17 cellular contexts compared by ENCODE assay signal in the genomic region with DNA sequence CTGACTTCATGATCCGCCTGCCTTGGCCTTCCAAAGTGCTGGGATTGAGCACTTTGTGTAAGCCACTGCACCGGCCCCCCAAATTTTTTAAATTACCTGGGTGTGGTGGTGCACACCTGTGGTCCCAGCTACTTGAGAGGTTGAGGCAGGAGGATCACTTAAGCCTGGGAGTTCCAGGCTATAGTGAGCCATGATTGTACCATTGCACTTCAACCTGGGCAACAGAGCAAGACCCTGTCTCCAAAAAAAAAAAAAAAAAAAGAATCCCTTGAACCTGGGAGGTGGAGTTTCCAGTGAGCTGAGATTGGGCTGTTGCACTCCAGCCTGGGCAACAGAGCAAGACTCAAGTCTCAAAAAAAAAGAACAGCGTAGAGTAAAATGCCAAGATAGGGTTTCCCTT. TPM values are rescaled to one million over a fixed set of nuclear protein-coding genes. Genes with fewer than 3 reads are reported as not detected.
DNase-seq lines count a peak whose midpoint lies in the region; ATAC-seq and TF ChIP-seq lines count a peak whose summit lies in the region.
"Had no signal": no experiment of that assay in that cellular context is flagged by ENCODE, and none has a peak within 500 bp of the region (broad histone marks: within the 10 kb centered on the region; RNA-seq: fewer than 3 reads in every experiment).

No MANE protein-coding gene starts in this region.

- no peaks in the 10 kb centered on the region for H3K27me3 Mint-ChIP-seq in activated naive CD4-positive, alpha-beta T cell treated with anti-CD3 and anti-CD28 coated beads, Interleukin-2, amount 10 ng/mL, durations not matched to agents 7 days and 5 days
- no peaks in the 10 kb centered on the region for H3K27me3 Mint-ChIP-seq in activated CD8-positive, alpha-beta T cell treated with anti-CD3 and anti-CD28 coated beads for 36 hours
- no peaks in the 10 kb centered on the region for H3K27me3 Mint-ChIP-seq in natural killer cell treated with Interleukin-12 subunit alpha and Interleukin-12 subunit beta and Interleukin-15 and Interleukin-18, amount 100 ng/mL, for 72 hours
- H3K27me3 Mint-ChIP-seq in type B pancreatic cell, result no peaks in the 10 kb centered on the region

- H3K9me3 Mint-ChIP-seq in activated naive CD4-positive, alpha-beta T cell treated with anti-CD3 and anti-CD28 coated beads, Interleukin-2, amount 10 ng/mL, durations not matched to agents 7 days and 5 days, result no peaks in the 10 kb centered on the region
- no peaks in the 10 kb centered on the region for H3K9me3 Mint-ChIP-seq in activated CD8-positive, alpha-beta T cell treated with anti-CD3 and anti-CD28 coated beads for 36 hours
- no peaks in the 10 kb centered on the region for H3K9me3 Mint-ChIP-seq in natural killer cell treated with Interleukin-12 subunit alpha and Interleukin-12 subunit beta and Interleukin-15 and Interleukin-18, amount 100 ng/mL, for 72 hours
- H3K9me3 Mint-ChIP-seq in type B pancreatic cell, result no peaks in the 10 kb centered on the region
- H3K9me3 Mint-ChIP-seq: GM23338; T-helper 1 cell treated with Interleukin-12 subunit alpha and Interleukin-12 subunit beta and Interleukin-4 antibody, amounts not matched to agents 30 μg/mL and 1 μg/mL, for 36 hours had no signal

- TF ChIP-seq CTCF in activated CD8-positive, alpha-beta T cell treated with anti-CD3 and anti-CD28 coated beads for 36 hours (IDR thresholded peaks at IDR 0.05), result no peak
- TF ChIP-seq CTCF in type B pancreatic cell (conservative IDR thresholded peaks at IDR 0.05), result no peak

- intact Hi-C loops in activated CD8-positive, alpha-beta T cell treated with anti-CD3 and anti-CD28 coated beads for 36 hours (cut with micrococcal nuclease), result no loop called here

- H3K4me1 Mint-ChIP-seq in activated naive CD4-positive, alpha-beta T cell treated with anti-CD3 and anti-CD28 coated beads, Interleukin-2, amount 10 ng/mL, durations not matched to agents 7 days and 5 days, result peaks cover 42% of the 10 kb centered on the region
- H3K4me1 Mint-ChIP-seq in activated CD8-positive, alpha-beta T cell treated with anti-CD3 and anti-CD28 coated beads for 36 hours (ENCODE audit: low read depth), result peaks cover 36% of the 10 kb centered on the region
- peaks cover 19 to 38% of the 10 kb centered on the region in 2 donors for H3K4me1 Mint-ChIP-seq in natural killer cell treated with Interleukin-12 subunit alpha and Interleukin-12 subunit beta and Interleukin-15 and Interleukin-18, amount 100 ng/mL, for 72 hours (ENCODE audit: low read depth in 2 of 2)
- H3K4me1 Mint-ChIP-seq in type B pancreatic cell (ENCODE audit: unreplicated experiment), result no peaks in the 10 kb centered on the region
- H3K4me1 Mint-ChIP-seq: GM23338 had no signal

- DNase-seq in activated naive CD4-positive, alpha-beta T cell treated with anti-CD3 and anti-CD28 coated beads, Interleukin-2, amount 10 ng/mL, durations not matched to agents 7 days and 5 days, result no peak
- DNase-seq in activated naive CD4-positive, alpha-beta T cell (lab: John Stamatoyannopoulos, UW), result no peak
- no peak for DNase-seq in activated CD8-positive, alpha-beta T cell treated with anti-CD3 and anti-CD28 coated beads for 36 hours
- DNase-seq in natural killer cell treated with Interleukin-12 subunit alpha and Interleukin-12 subunit beta and Interleukin-15 and Interleukin-18, amount 100 ng/mL, for 72 hours (ENCODE audit: low spot score), result no peak
- DNase-seq in type B pancreatic cell (ENCODE audit: extremely low spot score, unreplicated experiment), result no peak
- DNase-seq: adrenal gland, colonic mucosa, DMS153, kidney, lower lobe of right lung, mucosa of descending colon, NCI-H1048, NCI-H1930 had no signal

- no peak for ATAC-seq in activated CD8-positive, alpha-beta T cell treated with anti-CD3 and anti-CD28 coated beads for 36 hours
- no peak for ATAC-seq in natural killer cell treated with Interleukin-12 subunit alpha and Interleukin-12 subunit beta and Interleukin-15 and Interleukin-18, amount 100 ng/mL, for 72 hours
- ATAC-seq in GM18873 (IDR thresholded peaks at IDR 0.05; ENCODE audit: low FRiP score, unreplicated experiment), result no peak
- ATAC-seq: GM23338, lower lobe of right lung, mucosa of descending colon had no signal

- peaks cover 79% of the 10 kb centered on the region for H3K36me3 Mint-ChIP-seq in activated naive CD4-positive, alpha-beta T cell treated with anti-CD3 and anti-CD28 coated beads, Interleukin-2, amount 10 ng/mL, durations not matched to agents 7 days and 5 days
- H3K36me3 Mint-ChIP-seq in activated CD8-positive, alpha-beta T cell treated with anti-CD3 and anti-CD28 coated beads for 36 hours (ENCODE audit: low read depth), result peaks cover 65% of the 10 kb centered on the region
- H3K36me3 Mint-ChIP-seq in natural killer cell treated with Interleukin-12 subunit alpha and Interleukin-12 subunit beta and Interleukin-15 and Interleukin-18, amount 100 ng/mL, for 72 hours, result peaks cover 5% of the 10 kb centered on the region
- peaks cover 11% of the 10 kb centered on the region for H3K36me3 Mint-ChIP-seq in type B pancreatic cell

- CTCF ChIA-PET in activated naive CD4-positive, alpha-beta T cell treated with anti-CD3 and anti-CD28 coated beads, Interleukin-2, amount 10 ng/mL, durations not matched to agents 7 days and 5 days (lab: Charles Lee), result interaction anchor here (1.4 to 1.8 kb wide), 3 partner anchors 31 to 127 kb away, joined by 3 to 12 read pairs (median 5); a partner anchor contains a TSS
- CTCF ChIA-PET in activated CD8-positive, alpha-beta T cell treated with anti-CD3 and anti-CD28 coated beads for 36 hours (lab: Charles Lee), result interaction anchor here (1.7 to 1.8 kb wide), 2 partner anchors 30 to 37 kb away, joined by 8 to 9 read pairs; no protein-coding TSS in a partner anchor

- POLR2A ChIA-PET in activated CD8-positive, alpha-beta T cell treated with anti-CD3 and anti-CD28 coated beads for 36 hours (lab: Charles Lee), result no interaction called here

- H3K4me3 Mint-ChIP-seq in activated naive CD4-positive, alpha-beta T cell treated with anti-CD3 and anti-CD28 coated beads, Interleukin-2, amount 10 ng/mL, durations not matched to agents 7 days and 5 days, result no peak overlapping the region
- no peak overlapping the region for H3K4me3 Mint-ChIP-seq in activated CD8-positive, alpha-beta T cell treated with anti-CD3 and anti-CD28 coated beads for 36 hours
- peak overlapping the region; percentile 47 for H3K4me3 Mint-ChIP-seq in natural killer cell treated with Interleukin-12 subunit alpha and Interleukin-12 subunit beta and Interleukin-15 and Interleukin-18, amount 100 ng/mL, for 72 hours
- H3K4me3 Mint-ChIP-seq in type B pancreatic cell, result no peak overlapping the region
- H3K4me3 Mint-ChIP-seq: CD14-positive monocyte, GM23338 had no signal

- H3K27ac Mint-ChIP-seq in activated naive CD4-positive, alpha-beta T cell treated with anti-CD3 and anti-CD28 coated beads, Interleukin-2, amount 10 ng/mL, durations not matched to agents 7 days and 5 days, result peak overlapping the region; percentile 89
- H3K27ac Mint-ChIP-seq in activated CD8-positive, alpha-beta T cell treated with anti-CD3 and anti-CD28 coated beads for 36 hours, result peak overlapping the region; percentile 69
- peak overlapping the region in 1 of 2 donors; percentile 79 for H3K27ac Mint-ChIP-seq in natural killer cell treated with Interleukin-12 subunit alpha and Interleukin-12 subunit beta and Interleukin-15 and Interleukin-18, amount 100 ng/mL, for 72 hours
- no peak overlapping the region for H3K27ac Mint-ChIP-seq in type B pancreatic cell
- H3K27ac Mint-ChIP-seq: GM23338 had no signal

RNA-seq across cellular contexts. Expression of a gene that starts 15.2 kb away (rescaled TPM):
- total RNA-seq in activated CD8-positive, alpha-beta T cell treated with anti-CD3 and anti-CD28 coated beads for 36 hours, result 10 to 100 TPM; 24.6 to 27.9 TPM
- total RNA-seq in natural killer cell treated with Interleukin-12 subunit alpha and Interleukin-12 subunit beta and Interleukin-15 and Interleukin-18, amount 100 ng/mL, for 72 hours, result 10 to 100 TPM; 36.0 to 72.1 TPM
- 21.1 and 28.0 TPM in 2 replicates for total RNA-seq in type B pancreatic cell (ENCODE audit: low replicate concordance)

RNA-seq across cellular contexts. Expression of a gene that starts 15.9 kb away (rescaled TPM):
- total RNA-seq in activated CD8-positive, alpha-beta T cell treated with anti-CD3 and anti-CD28 coated beads for 36 hours, result 1 to 10 TPM; 1.5 to 1.6 TPM
- total RNA-seq in natural killer cell treated with Interleukin-12 subunit alpha and Interleukin-12 subunit beta and Interleukin-15 and Interleukin-18, amount 100 ng/mL, for 72 hours, result 10 to 100 TPM in 1 of 2 donors, 1 to 10 TPM in 1; 9.0 to 11.0 TPM
- 16.4 and 17.3 TPM in 2 replicates for total RNA-seq in type B pancreatic cell (ENCODE audit: low replicate concordance)

RNA-seq across cellular contexts. Expression of a gene that starts 35.0 kb away (rescaled TPM):
- total RNA-seq in activated CD8-positive, alpha-beta T cell treated with anti-CD3 and anti-CD28 coated beads for 36 hours, result 1 to 10 TPM; 2.6 to 3.3 TPM
- total RNA-seq in natural killer cell treated with Interleukin-12 subunit alpha and Interleukin-12 subunit beta and Interleukin-15 and Interleukin-18, amount 100 ng/mL, for 72 hours, result 1 to 10 TPM; 6.8 to 8.4 TPM
- 12.6 and 18.5 TPM in 2 replicates for total RNA-seq in type B pancreatic cell (ENCODE audit: low replicate concordance)

RNA-seq across cellular contexts. Expression of a gene that starts 50.1 kb away (rescaled TPM):
- total RNA-seq in activated CD8-positive, alpha-beta T cell treated with anti-CD3 and anti-CD28 coated beads for 36 hours, result 10 to 100 TPM; 85.8 to 98.6 TPM
- 100 to 1,000 TPM in 1 of 2 donors, 10 to 100 TPM in 1; 60.8 to 115 TPM for total RNA-seq in natural killer cell treated with Interleukin-12 subunit alpha and Interleukin-12 subunit beta and Interleukin-15 and Interleukin-18, amount 100 ng/mL, for 72 hours
- 104 and 132 TPM in 2 replicates for total RNA-seq in type B pancreatic cell (ENCODE audit: low replicate concordance)
